14 cellular contexts compared by ENCODE assay signal in genomic region chr20:44691424-44692423, GRCh38. TPM values are rescaled to one million over a fixed set of nuclear protein-coding genes. Genes with fewer than 3 reads are reported as not detected.
A peak's percentile ranks its signal among the peaks of the same experiment; 100 is the strongest.
DNase-seq lines count a peak whose midpoint lies in the region; ATAC-seq and TF ChIP-seq lines count a peak whose summit lies in the region.
"Had no signal": no experiment of that assay in that cellular context is flagged by ENCODE, and none has a peak within 500 bp of the region (broad histone marks: within the 10 kb centered on the region; RNA-seq: fewer than 3 reads in every experiment).

No MANE protein-coding gene starts in this region.

- DNase-seq in AG09319 (ENCODE audit: extremely low read depth, low read depth) (peak; percentile 60), cardiac septum (ENCODE audit: low spot score) (peak; percentile 89), sciatic nerve (ENCODE audit: low spot score) (peak; percentile 82), UCSD-AML1 (lab: John Stamatoyannopoulos, UW; ENCODE audit: unreplicated experiment) (no peak)
- no peak for DNase-seq in activated T-cell treated with anti-CD3 and anti-CD28 coated beads, Interleukin-2, amount 50 U/mL, for 1 hour
- no peak for DNase-seq in activated naive CD4-positive, alpha-beta T cell treated with anti-CD3 and anti-CD28 coated beads, Interleukin-2, amount 10 ng/mL, durations not matched to agents 7 days and 5 days
- DNase-seq: activated CD4-positive, alpha-beta memory T cell treated with anti-CD3 and anti-CD28 coated beads for 36 hours; activated naive CD4-positive, alpha-beta T cell treated with Interleukin-2 at 50 U/mL for 16 hours; erythroblast; small intestine had no signal

- no peak overlapping the region for H3K27ac Mint-ChIP-seq in activated naive CD4-positive, alpha-beta T cell treated with anti-CD3 and anti-CD28 coated beads, Interleukin-2, amount 10 ng/mL, durations not matched to agents 7 days and 5 days
- H3K27ac Mint-ChIP-seq: activated CD4-positive, alpha-beta memory T cell treated with anti-CD3 and anti-CD28 coated beads for 36 hours had no signal

- no peaks in the 10 kb centered on the region for H3K36me3 Mint-ChIP-seq in activated naive CD4-positive, alpha-beta T cell treated with anti-CD3 and anti-CD28 coated beads, Interleukin-2, amount 10 ng/mL, durations not matched to agents 7 days and 5 days
- H3K36me3 Mint-ChIP-seq: activated CD4-positive, alpha-beta memory T cell treated with anti-CD3 and anti-CD28 coated beads for 36 hours had no signal

- intact Hi-C loops in cardiac septum (cut with DNase I): loop anchor here (5.0 kb wide), 1 partner anchor 114 kb away; no protein-coding TSS in a partner anchor
- intact Hi-C loops in sciatic nerve (cut with DNase I): no loop called here

- no peak for TF ChIP-seq CTCF in AG09319 (IDR thresholded peaks at IDR 0.05; ENCODE audit: low read depth, low read length)

- CTCF ChIA-PET in activated naive CD4-positive, alpha-beta T cell treated with anti-CD3 and anti-CD28 coated beads, Interleukin-2, amount 10 ng/mL, durations not matched to agents 7 days and 5 days (lab: Charles Lee): interaction anchor here (0.6 to 1.6 kb wide), 3 partner anchors 9 to 41 kb away, joined by 3 to 4 read pairs (median 3); no protein-coding TSS in a partner anchor

- ATAC-seq in SK-N-SH treated with all-trans-retinoic acid at 6 μM for 48 hours (peak; percentile 66), sciatic nerve (peak; percentile 75), GM18858 (IDR thresholded peaks at IDR 0.05; ENCODE audit: unreplicated experiment) (no peak)

- H3K27me3 Mint-ChIP-seq in activated naive CD4-positive, alpha-beta T cell treated with anti-CD3 and anti-CD28 coated beads, Interleukin-2, amount 10 ng/mL, durations not matched to agents 7 days and 5 days: peaks cover 11% of the 10 kb centered on the region

- H3K9me3 Mint-ChIP-seq in activated naive CD4-positive, alpha-beta T cell treated with anti-CD3 and anti-CD28 coated beads, Interleukin-2, amount 10 ng/mL, durations not matched to agents 7 days and 5 days: peaks cover 3% of the 10 kb centered on the region
- H3K9me3 Mint-ChIP-seq: central memory CD8-positive, alpha-beta T cell had no signal

- H3K4me1 Mint-ChIP-seq in activated naive CD4-positive, alpha-beta T cell treated with anti-CD3 and anti-CD28 coated beads, Interleukin-2, amount 10 ng/mL, durations not matched to agents 7 days and 5 days: peaks cover 9% of the 10 kb centered on the region
- H3K4me1 Mint-ChIP-seq: central memory CD8-positive, alpha-beta T cell had no signal

- no peak overlapping the region for H3K4me3 Mint-ChIP-seq in activated naive CD4-positive, alpha-beta T cell treated with anti-CD3 and anti-CD28 coated beads, Interleukin-2, amount 10 ng/mL, durations not matched to agents 7 days and 5 days
- H3K4me3 Mint-ChIP-seq: activated CD4-positive, alpha-beta memory T cell treated with anti-CD3 and anti-CD28 coated beads for 36 hours; central memory CD8-positive, alpha-beta T cell had no signal

TF ChIP-seq in SK-N-SH treated with all-trans-retinoic acid at 6 μM for 48 hours, 23 proteins besides CTCF, POLR2A, EP300 and RAD21:
- TF ChIP-seq ZC3H10 (CRISPR knock-in tag; IDR thresholded peaks at IDR 0.05) (no peak), CSDC2 (CRISPR knock-in tag; IDR thresholded peaks at IDR 0.05) (no peak), GLIS3 (CRISPR knock-in tag; IDR thresholded peaks at IDR 0.05) (no peak), PATZ1 (CRISPR knock-in tag; IDR thresholded peaks at IDR 0.05; ENCODE audit: borderline replicate concordance) (no peak), ZFP3 (CRISPR knock-in tag; IDR thresholded peaks at IDR 0.05) (no peak), RARB (CRISPR knock-in tag; IDR thresholded peaks at IDR 0.05) (no peak), ZNF8 (CRISPR knock-in tag; IDR thresholded peaks at IDR 0.05) (no peak), ESRRG (CRISPR knock-in tag; IDR thresholded peaks at IDR 0.05) (no peak), CSRNP3 (CRISPR knock-in tag; IDR thresholded peaks at IDR 0.05) (no peak), PPARA (CRISPR knock-in tag; IDR thresholded peaks at IDR 0.05; ENCODE audit: borderline replicate concordance) (no peak), CREB5 (CRISPR knock-in tag; IDR thresholded peaks at IDR 0.05; ENCODE audit: low read depth) (no peak), POU6F1 (CRISPR knock-in tag; IDR thresholded peaks at IDR 0.05; ENCODE audit: borderline replicate concordance, low read depth) (no peak), ISL1 (CRISPR knock-in tag; IDR thresholded peaks at IDR 0.05) (no peak), BACH2 (CRISPR knock-in tag; IDR thresholded peaks at IDR 0.05; ENCODE audit: borderline replicate concordance) (no peak), TOX (CRISPR knock-in tag; IDR thresholded peaks at IDR 0.05; ENCODE audit: borderline replicate concordance) (no peak), ZNF565 (CRISPR knock-in tag; conservative IDR thresholded peaks at IDR 0.05; ENCODE audit: low read depth) (no peak)

RNA-seq across cellular contexts. Expression of gene CCN5, which starts 23.4 kb away (rescaled TPM):
- total RNA-seq in cardiac septum (29.3 TPM), sciatic nerve (147 TPM)
- total RNA-seq: activated CD4-positive, alpha-beta memory T cell treated with anti-CD3 and anti-CD28 coated beads for 36 hours; temporal lobe had no signal

RNA-seq across cellular contexts. Expression of gene ADA, which starts 40.2 kb away (rescaled TPM):
- total RNA-seq in cardiac septum: 4.1 TPM
- total RNA-seq in sciatic nerve: 7.7 TPM

RNA-seq across cellular contexts. Expression of gene KCNK15, which starts 53.9 kb away (rescaled TPM):
- 0.97 TPM for total RNA-seq in cardiac septum
- total RNA-seq in sciatic nerve: 3.2 TPM
- total RNA-seq: temporal lobe had no signal

Comparison
In these comparisons a context has a peak if more than half of its experiments do, and no peak if none do; other contexts are left out.
1. DNase-seq: peak in AG09319 (single experiment), cardiac septum (single experiment) and sciatic nerve (single experiment); none in UCSD-AML1 (single experiment), activated T-cell treated with anti-CD3 and anti-CD28 coated beads, Interleukin-2, amount 50 U/mL, for 1 hour (single experiment) and activated naive CD4-positive, alpha-beta T cell treated with anti-CD3 and anti-CD28 coated beads, Interleukin-2, amount 10 ng/mL, durations not matched to agents 7 days and 5 days (single experiment).